Comparison of ENCODE assay signal across 27 cellular contexts in genomic region chr2:182170341-182170740, GRCh38.
"Had no signal": no experiment of that assay in that cellular context is flagged by ENCODE, and none has a peak within 500 bp of the region (broad histone marks: within the 10 kb centered on the region; RNA-seq: fewer than 3 reads in every experiment).

No MANE protein-coding gene starts in this region.

- H3K4me1 ChIP-seq: esophagus muscularis mucosa, esophagus squamous epithelium, foreskin keratinocyte, gastroesophageal sphincter, heart left ventricle, heart right ventricle had no signal

- FAIRE-seq: endothelial cell of umbilical vein had no signal

- H3K27ac ChIP-seq: coronary artery, dorsolateral prefrontal cortex, epithelial cell of prostate, esophagus muscularis mucosa, esophagus squamous epithelium, foreskin keratinocyte, gastrocnemius medialis, gastroesophageal sphincter, heart left ventricle, heart right ventricle, hepatocyte had no signal

- H2AFZ ChIP-seq: hepatocyte had no signal

- H3K9me3 Mint-ChIP-seq: dendritic cell treated with granulocyte-macrophage colony-stimulating factor and Interleukin-4, amounts not matched to agents 40 ng/mL and 50 ng/mL, for 4 days; effector memory CD8-positive, alpha-beta T cell had no signal

- H3K79me2 ChIP-seq: hepatocyte had no signal

- ATAC-seq: effector memory CD8-positive, alpha-beta T cell; esophagus mucosa; foreskin keratinocyte; gastrocnemius medialis; gastroesophageal sphincter; heart left ventricle; heart right ventricle had no signal

- H3K4me3 Mint-ChIP-seq: dendritic cell treated with granulocyte-macrophage colony-stimulating factor and Interleukin-4, amounts not matched to agents 40 ng/mL and 50 ng/mL, for 4 days; effector memory CD8-positive, alpha-beta T cell; endodermal cell had no signal

- H3K27me3 Mint-ChIP-seq: dendritic cell treated with granulocyte-macrophage colony-stimulating factor and Interleukin-4, amounts not matched to agents 40 ng/mL and 50 ng/mL, for 4 days; effector memory CD8-positive, alpha-beta T cell had no signal

- H3K9me3 ChIP-seq: esophagus muscularis mucosa, esophagus squamous epithelium, gastrocnemius medialis, gastroesophageal sphincter, heart left ventricle had no signal

- H3K27ac Mint-ChIP-seq: dendritic cell treated with granulocyte-macrophage colony-stimulating factor and Interleukin-4, amounts not matched to agents 40 ng/mL and 50 ng/mL, for 4 days; effector memory CD8-positive, alpha-beta T cell; endodermal cell had no signal

- H3K36me3 ChIP-seq: esophagus muscularis mucosa, esophagus squamous epithelium, gastrocnemius medialis, gastroesophageal sphincter, heart left ventricle, heart right ventricle had no signal

- H3K27me3 ChIP-seq: dorsolateral prefrontal cortex, esophagus muscularis mucosa, esophagus squamous epithelium, gastrocnemius medialis, gastroesophageal sphincter, heart left ventricle, heart right ventricle, hepatocyte had no signal

- H3K4me3 ChIP-seq: coronary artery, dorsolateral prefrontal cortex, esophagus muscularis mucosa, esophagus squamous epithelium, gastrocnemius medialis, gastroesophageal sphincter, heart left ventricle, heart right ventricle, hepatocyte had no signal

- H3K4me2 ChIP-seq: hepatocyte had no signal

- DNase-seq: cortex of kidney; dermis blood vessel endothelial cell; dorsolateral prefrontal cortex; effector CD4-positive, alpha-beta T cell; effector CD8-positive, alpha-beta T cell; effector memory CD4-positive, alpha-beta T cell; effector memory CD8-positive, alpha-beta T cell; endodermal cell; erythroblast; esophagus squamous epithelium; foreskin fibroblast; foreskin keratinocyte; foreskin melanocyte; gastrocnemius medialis; glutamatergic neuron; head of caudate nucleus; heart left ventricle; heart right ventricle; hippocampal formation had no signal
